ENCODE assay signal across 31 cellular contexts in genomic region chr20:6061544-6061943, GRCh38. TPM values are rescaled to one million over a fixed set of nuclear protein-coding genes. Genes with fewer than 3 reads are reported as not detected.
"Had no signal": no experiment of that assay in that cellular context is flagged by ENCODE, and none has a peak within 500 bp of the region (broad histone marks: within the 10 kb centered on the region; RNA-seq: fewer than 3 reads in every experiment).

No MANE protein-coding gene starts in this region.

- H3K9me3 ChIP-seq: ascending aorta, breast epithelium had no signal

- ATAC-seq: activated CD8-positive, alpha-beta T cell treated with anti-CD3 and anti-CD28 coated beads for 36 hours; activated T-cell treated with anti-CD3 and anti-CD28 coated beads, Interleukin-2, amount 50 U/mL, for 72 hours; activated T-helper 17 cell treated with anti-CD3 and anti-CD28 coated beads, Interleukin-2, amount 50 U/mL, for 72 hours had no signal

- H2AFZ ChIP-seq: PC-9 had no signal

- H3K4me3 ChIP-seq: ascending aorta, breast epithelium, PC-9 had no signal

- H3K4me2 ChIP-seq: PC-9 had no signal

- H3K4me1 Mint-ChIP-seq: activated B cell treated with CpG ODN at 0.5 μM for 24 hours had no signal

- H3K27ac Mint-ChIP-seq: activated B cell treated with CpG ODN at 0.5 μM for 24 hours; activated CD8-positive, alpha-beta T cell treated with anti-CD3 and anti-CD28 coated beads for 36 hours; activated naive CD8-positive, alpha-beta T cell treated with anti-CD3 and anti-CD28 coated beads for 36 hours; activated T-cell treated with anti-CD3 and anti-CD28 coated beads, Interleukin-2, amount 50 U/mL, for 72 hours; activated T-helper 17 cell treated with anti-CD3 and anti-CD28 coated beads, Interleukin-2, amount 50 U/mL, for 72 hours had no signal

- DNase-seq: activated B cell treated with CpG ODN at 0.5 μM for 24 hours; activated CD4-positive, alpha-beta T cell treated with anti-CD3 and anti-CD28 coated beads for 1 hour; activated CD4-positive, alpha-beta T cell treated with anti-CD3 and anti-CD28 coated beads for 48 hours; activated CD8-positive, alpha-beta T cell treated with anti-CD3 and anti-CD28 coated beads for 36 hours; activated effector memory CD4-positive, alpha-beta T cell treated with anti-CD3 and anti-CD28 coated beads, Interleukin-2, amount 50 U/mL, for 16 hours; activated naive CD4-positive, alpha-beta T cell; activated naive CD4-positive, alpha-beta T cell treated with anti-CD3 and anti-CD28 coated beads, Interleukin-2, amount 50 U/mL, for 16 hours; activated naive CD8-positive, alpha-beta T cell treated with anti-CD3 and anti-CD28 coated beads for 36 hours; activated T-cell treated with anti-CD3 and anti-CD28 coated beads, Interleukin-2, amount 50 U/mL, for 1 hour; activated T-cell treated with anti-CD3 and anti-CD28 coated beads, Interleukin-2, amount 50 U/mL, for 72 hours; amygdala; cerebellar nuclear complex; NCI-H1105; NCI-H1417 treated with DMSO at 0.1 percent for 48 hours; NCI-H187 treated with DMSO at 0.1 percent for 48 hours; NCI-H2081; NCI-H345; NCI-H524 treated with DMSO at 0.1 percent for 48 hours; PC-9; Right ventricle myocardium superior; SW 1271; T-helper 1 cell; T-helper 9 cell had no signal

- H3K36me3 Mint-ChIP-seq: activated naive CD8-positive, alpha-beta T cell treated with anti-CD3 and anti-CD28 coated beads for 36 hours had no signal

- H3K4me1 ChIP-seq: ascending aorta, breast epithelium had no signal

- H3K36me3 ChIP-seq: ascending aorta, breast epithelium had no signal

- H3K27ac ChIP-seq: ascending aorta, breast epithelium, PC-9, VCaP had no signal

- H3K4me3 Mint-ChIP-seq: activated B cell treated with CpG ODN at 0.5 μM for 24 hours; activated CD8-positive, alpha-beta T cell treated with anti-CD3 and anti-CD28 coated beads for 36 hours; activated naive CD8-positive, alpha-beta T cell treated with anti-CD3 and anti-CD28 coated beads for 36 hours; activated T-cell treated with anti-CD3 and anti-CD28 coated beads, Interleukin-2, amount 50 U/mL, for 72 hours; activated T-helper 17 cell treated with anti-CD3 and anti-CD28 coated beads, Interleukin-2, amount 50 U/mL, for 72 hours had no signal

- H3K27me3 ChIP-seq: ascending aorta, breast epithelium had no signal

- H3K9me3 Mint-ChIP-seq: activated B cell treated with CpG ODN at 0.5 μM for 24 hours; activated CD8-positive, alpha-beta T cell treated with anti-CD3 and anti-CD28 coated beads for 36 hours; activated naive CD8-positive, alpha-beta T cell treated with anti-CD3 and anti-CD28 coated beads for 36 hours; activated T-cell treated with anti-CD3 and anti-CD28 coated beads, Interleukin-2, amount 50 U/mL, for 72 hours had no signal

- FAIRE-seq: RCC 7860 had no signal

RNA-seq across cellular contexts. Expression of gene LRRN4, which starts 7.7 kb away (rescaled TPM):
- total RNA-seq: activated B cell treated with CpG ODN at 0.5 μM for 24 hours; activated CD8-positive, alpha-beta memory T cell treated with anti-CD3 and anti-CD28 coated beads for 36 hours; activated CD8-positive, alpha-beta T cell treated with anti-CD3 and anti-CD28 coated beads for 36 hours; activated naive CD8-positive, alpha-beta T cell treated with anti-CD3 and anti-CD28 coated beads for 36 hours; activated T-cell treated with anti-CD3 and anti-CD28 coated beads, Interleukin-2, amount 50 U/mL, for 72 hours; activated T-helper 17 cell treated with anti-CD3 and anti-CD28 coated beads, Interleukin-2, amount 50 U/mL, for 72 hours; ascending aorta; LHCN-M2; NCI-H460; Right ventricle myocardium superior had no signal
